17 cellular contexts compared by ENCODE assay signal in genomic region chrX:150355898-150356297, GRCh38. TPM values are rescaled to one million over a fixed set of nuclear protein-coding genes. Genes with fewer than 3 reads are reported as not detected.
DNase-seq lines count a peak whose midpoint lies in the region; ATAC-seq and TF ChIP-seq lines count a peak whose summit lies in the region.
"Had no signal": no experiment of that assay in that cellular context is flagged by ENCODE, and none has a peak within 500 bp of the region (broad histone marks: within the 10 kb centered on the region; RNA-seq: fewer than 3 reads in every experiment).

No MANE protein-coding gene starts in this region.

- no peaks in the 10 kb centered on the region for H3K9me3 ChIP-seq in right atrium auricular region
- no peaks in the 10 kb centered on the region for H3K9me3 ChIP-seq in prostate gland

- no peak overlapping the region for H2AK5ac ChIP-seq in mesendoderm (ENCODE audit: low read length)

- no peak overlapping the region for H2BK5ac ChIP-seq in mesendoderm (ENCODE audit: low read length)

- TF ChIP-seq POLR2A in prostate gland (IDR thresholded peaks at IDR 0.05): no peak

- DNase-seq in cardiac septum (ENCODE audit: low spot score): peak; percentile 46
- DNase-seq in right atrium auricular region (ENCODE audit: low spot score): no peak
- peak; percentile 55 for DNase-seq in kidney tubule cell (ENCODE audit: low spot score)
- peak; percentile 4 for DNase-seq in mesendoderm
- DNase-seq in NK-92 (lab: John Stamatoyannopoulos, UW; ENCODE audit: unreplicated experiment): no peak
- no peak for DNase-seq in prostate gland (ENCODE audit: low spot score)
- DNase-seq: 8988T; C1 segment of cervical spinal cord; Calu3; CD4-positive, alpha-beta memory T cell; COR-L47; DMS53; DND-41; GM23248; H7; HCEC 1CT had no signal

- H4K8ac ChIP-seq in mesendoderm (ENCODE audit: low read depth, low read length): no peak overlapping the region

- H3K79me1 ChIP-seq in mesendoderm (ENCODE audit: low read length): no peaks in the 10 kb centered on the region

- no peak for ATAC-seq in GM21528 (IDR thresholded peaks at IDR 0.05; ENCODE audit: low FRiP score, unreplicated experiment)

- H3K4me3 ChIP-seq in right atrium auricular region (no peak overlapping the region), mesendoderm (ENCODE audit: low read length) (no peak overlapping the region), prostate gland (no peak overlapping the region)
- H3K4me3 ChIP-seq: GM23248 had no signal

- no peak overlapping the region for H3K4me2 ChIP-seq in mesendoderm (ENCODE audit: low read length)

- no peaks in the 10 kb centered on the region for H3K27me3 ChIP-seq in right atrium auricular region
- H3K27me3 ChIP-seq in mesendoderm (ENCODE audit: insufficient read depth, low read length, poor library complexity): no peaks in the 10 kb centered on the region
- H3K27me3 ChIP-seq in prostate gland (replicated peaks; ENCODE audit: insufficient read depth): no peaks in the 10 kb centered on the region

- H3K56ac ChIP-seq in mesendoderm (ENCODE audit: low read length): no peak overlapping the region

- H3K4me1 ChIP-seq in right atrium auricular region: peaks cover 0 to under 1% of the 10 kb centered on the region in 2 donors
- H3K4me1 ChIP-seq in mesendoderm (ENCODE audit: control insufficient read depth, low read depth, low read length): no peaks in the 10 kb centered on the region
- no peaks in the 10 kb centered on the region for H3K4me1 ChIP-seq in prostate gland (replicated peaks)

- H2BK15ac ChIP-seq in mesendoderm (replicated peaks; ENCODE audit: low read depth): no peak overlapping the region

- H2BK120ac ChIP-seq in mesendoderm (ENCODE audit: low read depth, low read length): no peak overlapping the region

- H4K5ac ChIP-seq in mesendoderm (ENCODE audit: low read length): no peak overlapping the region

- H3K27ac ChIP-seq in right atrium auricular region (no peak overlapping the region), mesendoderm (ENCODE audit: low read depth, low read length) (no peak overlapping the region), prostate gland (no peak overlapping the region)
- H3K27ac ChIP-seq: GM23248 had no signal

- H3K36me3 ChIP-seq in right atrium auricular region (no peaks in the 10 kb centered on the region), mesendoderm (ENCODE audit: control insufficient read depth, insufficient read depth, low read length) (no peaks in the 10 kb centered on the region), prostate gland (no peaks in the 10 kb centered on the region)

- no peak overlapping the region for H3K9ac ChIP-seq in mesendoderm (ENCODE audit: low read length)
- H3K9ac ChIP-seq: GM23248 had no signal

- WGBS in mesendoderm (ENCODE audit: extremely low coverage, insufficient coverage, low lambda C conversion rate): no CpG with 5 or more reads among the region's 2 CpGs
- 83% methylated on average over 2 of the region's 2 CpGs for WGBS in prostate gland

- H3K18ac ChIP-seq in mesendoderm (ENCODE audit: low read length): no peak overlapping the region

- TF ChIP-seq CTCF in right atrium auricular region (IDR thresholded peaks at IDR 0.05) (no peak), prostate gland (IDR thresholded peaks at IDR 0.05) (no peak)

- intact Hi-C loops in cardiac septum (cut with DNase I): no loop called here
- intact Hi-C loops in prostate gland (cut with DNase I): no loop called here

- no peaks in the 10 kb centered on the region for H3K79me2 ChIP-seq in mesendoderm (ENCODE audit: control insufficient read depth, insufficient read depth, low read length)

- no peak overlapping the region for H3K4ac ChIP-seq in mesendoderm (ENCODE audit: low read depth, low read length)

- no peak overlapping the region for H3K23ac ChIP-seq in mesendoderm (ENCODE audit: low read length)

RNA-seq across cellular contexts. Expression of gene MAMLD1, which starts 7.2 kb away (rescaled TPM):
- total RNA-seq in cardiac septum: 2.6 TPM
- total RNA-seq in right atrium auricular region: 1 to 10 TPM in 1 of 2 donors, under 1 TPM in 1; 0.56 to 3.3 TPM
- polyA plus RNA-seq in mesendoderm (2013, experiment 1 of 2): 0.59 TPM
- 0.62 TPM for polyA plus RNA-seq in mesendoderm (2013, experiment 2 of 2)
- total RNA-seq in prostate gland: 10 to 100 TPM in 1 of 2 donors, 1 to 10 TPM in 1; 2.2 to 51.7 TPM

Comparison
In these comparisons a context has a peak if more than half of its experiments do, and no peak if none do; other contexts are left out.
1. DNase-seq: peak in cardiac septum (single experiment), kidney tubule cell (single experiment) and mesendoderm (single experiment); none in right atrium auricular region (single experiment), NK-92 (single experiment) and prostate gland (single experiment).